In the genomic region with DNA sequence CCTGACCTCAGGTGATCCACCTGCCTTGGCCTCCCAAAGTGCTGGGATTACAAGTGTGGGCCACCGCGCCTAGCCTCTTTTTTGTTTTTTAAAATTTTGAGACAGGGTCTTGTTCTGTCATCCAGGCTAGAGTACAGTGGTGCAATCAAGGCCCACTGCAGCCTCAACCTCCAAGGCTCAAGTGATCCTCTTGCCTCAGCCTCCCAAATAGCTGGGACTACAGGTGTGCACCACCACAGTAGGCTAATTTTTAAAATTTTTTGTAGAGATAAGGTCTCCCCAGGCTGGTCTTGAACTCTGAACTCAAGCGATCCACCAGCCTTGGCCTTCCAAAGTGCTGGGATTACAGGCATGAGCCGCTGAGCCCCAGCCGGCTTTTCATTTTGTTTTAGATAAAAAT, we compare ENCODE assay signal across 5 cellular contexts.
A peak's percentile ranks its signal among the peaks of the same experiment; 100 is the strongest.
DNase-seq lines count a peak whose midpoint lies in the region; ATAC-seq, FAIRE-seq and TF ChIP-seq lines count a peak whose summit lies in the region.
"Not testable (repeated sequence)": the region's sequence is repeated elsewhere in the genome, so short reads cannot be mapped to it uniquely, and the experiment has no call there.

No MANE protein-coding gene starts in this region.

- not testable (repeated sequence) for H3K36me3 ChIP-seq in cardiac muscle cell; HepG2 (replicated peaks in 1 of 2; ENCODE audit: control insufficient read depth in 1 of 2, insufficient read depth in 2 of 2, low read length in 2 of 2); thoracic aorta

- not testable (repeated sequence) for TF ChIP-seq EP300 in HepG2 (IDR thresholded peaks at IDR 0.05; ENCODE audit: low read depth in 2 of 2, low read length in 2 of 2); HepG2 (CRISPR knock-in tag; IDR thresholded peaks at IDR 0.05; ENCODE audit: borderline replicate concordance)

- DNase-seq in T-helper 17 cell; coronary artery (ENCODE audit: low spot score); cardiac muscle cell (ENCODE audit: low read depth in 1 of 2, low spot score in 1 of 2); HepG2 (ENCODE audit: low spot score); thoracic aorta (ENCODE audit: low spot score): not testable (repeated sequence)

- H3K9ac ChIP-seq in HepG2 (ENCODE audit: insufficient read depth, low read depth, low read length): not testable (repeated sequence)

- not testable (repeated sequence) for TF ChIP-seq RAD21 in HepG2 (CRISPR knock-in tag; IDR thresholded peaks at IDR 0.05)

- POLR2A ChIA-PET in HepG2 (lab: Yijun Ruan, JAX): not testable (repeated sequence)

- not testable (repeated sequence) for TF ChIP-seq CTCF in coronary artery (IDR thresholded peaks at IDR 0.05); cardiac muscle cell (IDR thresholded peaks at IDR 0.05; ENCODE audit: low read depth, low read length); HepG2 (CRISPR knock-in tag; IDR thresholded peaks at IDR 0.05); thoracic aorta (IDR thresholded peaks at IDR 0.05)

- not testable (repeated sequence) for H3K27me3 ChIP-seq in cardiac muscle cell; HepG2 (ENCODE audit: control insufficient read depth in 1 of 2, insufficient read depth in 2 of 2, low read length in 2 of 2); thoracic aorta (replicated peaks; ENCODE audit: insufficient read depth)

- intact Hi-C loops in HepG2 (cut with micrococcal nuclease; ENCODE audit: unreplicated experiment): loop anchor here (5.0 kb wide), 1 partner anchor 32 kb away; no protein-coding TSS in a partner anchor

- H3K27ac ChIP-seq in coronary artery (peak overlapping the region; percentile 19 to 24), cardiac muscle cell (peak overlapping the region; percentile 6), thoracic aorta (peak overlapping the region; percentile 46 to 75)
- not testable (repeated sequence) for H3K27ac ChIP-seq in HepG2 (ENCODE audit: extremely low read length, insufficient read depth, low read length)

- not testable (repeated sequence) for H3K4me3 ChIP-seq in coronary artery; cardiac muscle cell; HepG2 (replicated peaks in 1 of 3; ENCODE audit: insufficient read depth in 1 of 3, low read depth in 2 of 3, low read length in 3 of 3); thoracic aorta

- FAIRE-seq in HepG2 (lab: Jason Lieb, UNC): not testable (repeated sequence)

- not testable (repeated sequence) for H3K4me1 ChIP-seq in cardiac muscle cell (ENCODE audit: low read depth)
- H3K4me1 ChIP-seq in HepG2 (ENCODE audit: insufficient read depth, low read length) (peaks cover 46% of the 10 kb centered on the region), thoracic aorta (ENCODE audit: control insufficient read depth in 1 of 2, low read depth in 2 of 2) (peaks cover 21 to 57% of the 10 kb centered on the region in 2 donors)

- in situ Hi-C loops in HepG2 (cut with HindIII; ENCODE audit: extremely low pct_ligation_motif_present, low pct_unique_long_range_greater_than_20kb): loop anchor here (5.0 kb wide), 1 partner anchor 57 kb away; no protein-coding TSS in a partner anchor

- not testable (repeated sequence) for H3K79me2 ChIP-seq in HepG2 (ENCODE audit: insufficient read depth, low read length)

- H3K27ac Mint-ChIP-seq in T-helper 17 cell: peak overlapping the region; percentile 34

- not testable (repeated sequence) for H2AFZ ChIP-seq in HepG2 (ENCODE audit: low read length)

- not testable (repeated sequence) for ATAC-seq in T-helper 17 cell; HepG2; thoracic aorta (ENCODE audit: insufficient number of reproducible peaks, low FRiP score, low read depth)

- H3K4me1 Mint-ChIP-seq in T-helper 17 cell: peaks cover 18% of the 10 kb centered on the region

- CTCF ChIA-PET in HepG2 (lab: Yijun Ruan, JAX; ENCODE audit: low intra/inter-chr PET ratio, low total read pairs): not testable (repeated sequence)

- TF ChIP-seq POLR2A in HepG2 (IDR thresholded peaks at IDR 0.05; ENCODE audit: insufficient read depth in 1 of 2, low read depth in 2 of 2, low read length in 2 of 2): not testable (repeated sequence)

- H3K4me3 Mint-ChIP-seq in T-helper 17 cell: not testable (repeated sequence)

- WGBS in HepG2 (ENCODE audit: low lambda C conversion rate): 97% methylated on average over 5 of the region's 5 CpGs

- BruUV-seq in HepG2 (replicated peaks; lab: Mats Ljungman, UMichigan): not testable (repeated sequence)

- not testable (repeated sequence) for H3K9me3 ChIP-seq in T-helper 17 cell (ENCODE audit: control insufficient read depth, low read length, poor library complexity, severe bottlenecking); cardiac muscle cell (ENCODE audit: low read depth); HepG2 (ENCODE audit: low read length); thoracic aorta

- H3K36me3 Mint-ChIP-seq in T-helper 17 cell (ENCODE audit: low read depth): not testable (repeated sequence)

- not testable (repeated sequence) for H3K4me2 ChIP-seq in HepG2 (ENCODE audit: low read depth, low read length)

- not testable (repeated sequence) for H4K20me1 ChIP-seq in HepG2 (ENCODE audit: insufficient read depth, low read length)

- not testable (repeated sequence) for H3K27me3 Mint-ChIP-seq in T-helper 17 cell

TF ChIP-seq in HepG2, 621 proteins besides CTCF, POLR2A, EP300 and RAD21:
- TF ChIP-seq ZNF460 (CRISPR knock-in tag; IDR thresholded peaks at IDR 0.05; ENCODE audit: borderline replicate concordance): peak; percentile 89
- TF ChIP-seq ZMYM2 (CRISPR knock-in tag; IDR thresholded peaks at IDR 0.05): peak; percentile 73; the same call in 1 of the 2 replicates
- TF ChIP-seq ZMYM3 (CRISPR knock-in tag; IDR thresholded peaks at IDR 0.05): peak; percentile 22; the same call in 1 of the 2 replicates
